8 cellular contexts compared by ENCODE assay signal in the genomic region with DNA sequence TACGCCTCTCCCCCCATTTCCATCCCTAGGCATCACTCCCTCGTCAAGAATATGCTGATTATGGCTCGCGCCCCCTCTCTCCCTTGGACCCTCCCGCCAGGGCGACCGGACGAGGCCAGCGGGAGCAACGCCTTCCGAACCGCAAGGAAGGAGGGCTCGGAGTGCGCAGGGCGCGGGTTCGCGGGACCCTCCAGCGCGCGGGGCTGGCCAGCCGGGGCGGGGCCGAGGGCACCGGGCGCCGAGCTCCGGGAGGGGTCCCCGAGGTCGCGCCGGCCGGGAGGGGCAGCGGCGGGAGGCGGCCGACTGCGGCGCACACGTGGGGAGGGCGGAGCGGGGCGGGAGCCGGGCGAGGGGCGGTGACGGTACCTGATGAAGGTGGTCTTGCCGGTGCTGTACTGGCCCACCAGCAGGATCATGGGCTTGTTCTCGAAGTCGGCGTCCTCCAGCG. TPM values are rescaled to one million over a fixed set of nuclear protein-coding genes. Genes with fewer than 3 reads are reported as not detected.
DNase-seq lines count a peak whose midpoint lies in the region; ATAC-seq, FAIRE-seq and TF ChIP-seq lines count a peak whose summit lies in the region.

No MANE protein-coding gene starts in this region.

- TF ChIP-seq POLR2A in K562 (conservative IDR thresholded peaks at IDR 0.05) = no peak

- BruUV-seq in K562 (replicated peaks; lab: Mats Ljungman, UMichigan) = no TSS peak

- H3K36me3 Mint-ChIP-seq in CD4-positive, alpha-beta memory T cell = peaks cover 0 to 12% of the 10 kb centered on the region in 2 donors

- FAIRE-seq in K562 (lab: Jason Lieb, UNC) (no peak), GM19239 (lab: Jason Lieb, UNC) (no peak)

- H3K4me2 ChIP-seq in K562 (ENCODE audit: insufficient read depth, low read length) = peak overlapping the region; percentile 96

- no peaks in the 10 kb centered on the region for H3K9me3 Mint-ChIP-seq in CD4-positive, alpha-beta memory T cell

- H3K4me3 Mint-ChIP-seq in CD4-positive, alpha-beta memory T cell = peak overlapping the region; percentile 92 to 97 (median 94)

- in situ Hi-C loops in K562 (cut with MboI) = no loop called here

- H4K20me1 ChIP-seq in K562 (replicated peaks; ENCODE audit: control insufficient read depth, insufficient read depth, low read length) = peaks cover 10% of the 10 kb centered on the region; the same call in 1 of the 2 replicates

- H3K4me3 ChIP-seq in CD4-positive, alpha-beta memory T cell (ENCODE audit: low read length in 2 of 2) = peak overlapping the region; percentile 73 to 79
- H3K4me3 ChIP-seq in K562 = peak overlapping the region; percentile 82

- 2% methylated on average over 33 of the region's 52 CpGs for WGBS in K562 (ENCODE audit: insufficient coverage, low coverage, missing lambda C conversion rate)

- H3K79me2 ChIP-seq in K562 (ENCODE audit: control insufficient read depth, insufficient read depth, low read length) = peaks cover 27% of the 10 kb centered on the region

- peak overlapping the region; percentile 68 to 93 for H3K9ac ChIP-seq in K562 (ENCODE audit: insufficient read depth in 1 of 2, low read depth in 2 of 2, low read length in 2 of 2)

- H3K4me1 ChIP-seq in CD4-positive, alpha-beta memory T cell (ENCODE audit: insufficient read depth, low read length) = peaks cover 56% of the 10 kb centered on the region
- peaks cover 17 to 26% of the 10 kb centered on the region in 2 experiments for H3K4me1 ChIP-seq in K562 (replicated peaks in 1 of 2; ENCODE audit: control insufficient read depth in 2 of 2, insufficient read depth in 2 of 2, low read length in 2 of 2)

- H3K27ac Mint-ChIP-seq in CD4-positive, alpha-beta memory T cell = peak overlapping the region; percentile 85 to 98 (median 97)

- peaks cover 32 to 58% (median 44%) of the 10 kb centered on the region in 4 donors for H3K4me1 Mint-ChIP-seq in CD4-positive, alpha-beta memory T cell

- no peak for DNase-seq in CD4-positive, alpha-beta memory T cell
- DNase-seq in K562 (ENCODE audit: extremely low read depth in 1 of 4, low spot score in 3 of 4) (peak in 3 of 4 experiments; percentile 56 to 77 (median 77)), substantia nigra (lab: John Stamatoyannopoulos, UW) (peak in 9 of 49 donors; percentile 24 to 72 (median 44)), GM19239 (ENCODE audit: insufficient read length, low spot score) (no peak), HuH-7 (ENCODE audit: low spot score) (no peak)

- H3K36me3 ChIP-seq in CD4-positive, alpha-beta memory T cell (ENCODE audit: insufficient read depth, low read length) = no peaks in the 10 kb centered on the region
- no peaks in the 10 kb centered on the region for H3K36me3 ChIP-seq in K562 (ENCODE audit: control insufficient read depth, insufficient read depth, low read length)

- ATAC-seq in GM19455 (IDR thresholded peaks at IDR 0.05; ENCODE audit: unreplicated experiment) (peak; percentile 19), HG03520 (IDR thresholded peaks at IDR 0.05; ENCODE audit: unreplicated experiment) (peak; percentile 6), K562 (peak; percentile 65)

- H3K27ac ChIP-seq in CD4-positive, alpha-beta memory T cell (ENCODE audit: low read depth, low read length) = peak overlapping the region; percentile 87
- H3K27ac ChIP-seq in K562 (ENCODE audit: extremely low read depth, low read depth, low read length) = peak overlapping the region; percentile 71
- peak overlapping the region; percentile 72 for H3K27ac ChIP-seq in layer of hippocampus (ENCODE audit: low read depth, low read length)
- H3K27ac ChIP-seq in substantia nigra (ENCODE audit: low read depth, low read length, poor library complexity, severe bottlenecking) = peak overlapping the region; percentile 78

- intact Hi-C loops in CD4-positive, alpha-beta memory T cell (cut with micrococcal nuclease) = loop anchor here (1.0 to 5.0 kb wide), 8 partner anchors 35 to 555 kb away; a partner anchor contains a TSS
- intact Hi-C loops in K562 (cut with micrococcal nuclease) = loop anchor here (5.0 kb wide), 1 partner anchor 480 kb away; a partner anchor contains a TSS

- TF ChIP-seq CTCF in K562 (IDR thresholded peaks at IDR 0.05 in 2 of 3, conservative IDR thresholded peaks at IDR 0.05 in 1 of 3; ENCODE audit: insufficient read depth in 2 of 3, low read depth in 1 of 3, low read length in 3 of 3) = no peak

- H3K9me3 ChIP-seq in CD4-positive, alpha-beta memory T cell (ENCODE audit: control insufficient read depth in 1 of 2, low read length in 2 of 2) = no peaks in the 10 kb centered on the region
- H3K9me3 ChIP-seq in K562 (replicated peaks; ENCODE audit: control insufficient read depth, insufficient read depth, low read depth, low read length) = no peaks in the 10 kb centered on the region

- no peak for TF ChIP-seq RAD21 in K562 (CRISPR knock-in tag; conservative IDR thresholded peaks at IDR 0.05 in 1 of 2, IDR thresholded peaks at IDR 0.05 in 1 of 2)

- TF ChIP-seq EP300 in K562 (IDR thresholded peaks at IDR 0.05; ENCODE audit: low read length) = no peak

- POLR2A ChIA-PET in CD4-positive, alpha-beta memory T cell (lab: Charles Lee; ENCODE audit: partially characterized antibody) = interaction anchor here (1.0 to 9.6 kb wide), 17 partner anchors 10 to 1664 kb away, joined by 3 to 245 read pairs (median 4); a partner anchor contains a TSS
- POLR2A ChIA-PET in K562 (lab: Yijun Ruan, JAX) = interaction anchor here (0.6 to 2.0 kb wide), 8 partner anchors 8 to 611 kb away, joined by 3 to 5 read pairs (median 4); no protein-coding TSS in a partner anchor

- no peaks in the 10 kb centered on the region for H3K27me3 ChIP-seq in CD4-positive, alpha-beta memory T cell (ENCODE audit: insufficient read depth, low read length)
- H3K27me3 ChIP-seq in K562 (ENCODE audit: control insufficient read depth in 2 of 2, insufficient read depth in 2 of 2, low read length in 2 of 2) = no peaks in the 10 kb centered on the region
- no peaks in the 10 kb centered on the region for H3K27me3 ChIP-seq in layer of hippocampus (ENCODE audit: control insufficient read depth, insufficient read depth, low read length)

- CTCF ChIA-PET in CD4-positive, alpha-beta memory T cell (lab: Charles Lee; ENCODE audit: partially characterized antibody) = interaction anchor here (1.0 to 5.9 kb wide), 7 partner anchors 10 to 161 kb away, joined by 3 to 71 read pairs (median 6); no protein-coding TSS in a partner anchor
- CTCF ChIA-PET in K562 (lab: Yijun Ruan, JAX; ENCODE audit: low intra/inter-chr PET ratio) = interaction anchor here (0.7 kb wide), 1 partner anchor 198 kb away, joined by 3 read pairs; a partner anchor contains a TSS

- peaks cover 2 to 5% of the 10 kb centered on the region in 2 donors for H3K27me3 Mint-ChIP-seq in CD4-positive, alpha-beta memory T cell

- peak overlapping the region; percentile 95 for H2AFZ ChIP-seq in K562 (ENCODE audit: low read depth, low read length)

- no peaks in the 10 kb centered on the region for H3K9me1 ChIP-seq in K562 (ENCODE audit: control insufficient read depth, insufficient read depth, low read length)

TF ChIP-seq in K562, 482 proteins besides CTCF, POLR2A, EP300 and RAD21 (continues in another document):
- TF ChIP-seq NR3C1 (CRISPR knock-in tag; IDR thresholded peaks at IDR 0.05) (no peak), ZBTB7A (IDR thresholded peaks at IDR 0.05; ENCODE audit: borderline replicate concordance, control insufficient read depth, low read depth, low read length) (peak; percentile 64; the same call in 1 of the 2 replicates), KHSRP (IDR thresholded peaks at IDR 0.05) (no peak), SAP30 (IDR thresholded peaks at IDR 0.05; ENCODE audit: borderline replicate concordance, insufficient read depth, low read depth, low read length, poor library complexity, severe bottlenecking) (peak; percentile 80)

RNA-seq across cellular contexts. Expression of a gene that starts 0.4 kb away (rescaled TPM):
- 10 to 100 TPM; 15.2 to 15.6 TPM for total RNA-seq in CD4-positive, alpha-beta memory T cell
- 10 to 100 TPM; 13.9 to 16.4 TPM for polyA plus RNA-seq in CD4-positive, alpha-beta memory T cell
- 11.8 and 17.2 TPM in 2 replicates for total RNA-seq in K562 (2011; cell fraction: chromatin; rRNA removed; ENCODE audit: low replicate concordance)
- 15.1 and 17.0 TPM in 2 replicates for total RNA-seq in K562 (2011; cell fraction: nucleolus; rRNA removed)
- 14.4 and 16.6 TPM in 2 replicates for total RNA-seq in K562 (2011; cell fraction: nucleoplasm; rRNA removed)
- 9.8 and 12.6 TPM in 2 replicates for total RNA-seq in K562 (2014; rRNA removed)
- total RNA-seq in K562 (2014; rRNA removed; fragmentation: Illumina TruSeq; extraction: Trizol) = 4.6 and 5.2 TPM in 2 replicates
- total RNA-seq in K562 (2015; rRNA removed; fragmentation: Illumina TruSeq; extraction: Trizol) = 5.6 and 5.7 TPM in 2 replicates
- total RNA-seq in K562 (2021) = 10.3 and 11.4 TPM in 2 replicates
- polyA plus RNA-seq in K562 (2011; rRNA removed) = 6.4 and 7.4 TPM in 2 replicates
- 7.3 and 10.8 TPM in 2 replicates for polyA plus RNA-seq in K562 (2011; cell fraction: cytosol; rRNA removed)
- polyA plus RNA-seq in K562 (2011; cell fraction: nucleus; rRNA removed) = 4.1 and 4.5 TPM in 2 replicates
- 5.5 and 7.3 TPM in 2 replicates for polyA plus RNA-seq in K562 (2012)
- 7.0 and 8.1 TPM in 2 replicates for polyA plus RNA-seq in K562 (2014; fragmentation: Illumina TruSeq; extraction: Trizol)
- under 1 TPM; 0.89 to 0.96 TPM for polyA plus RNA-seq in K562 (2014; fragmentation: Nextera tagmentation; extraction: Ambion mirVana)
- polyA plus RNA-seq in K562 (2014; rRNA removed) = 7.5 and 7.7 TPM in 2 replicates
- polyA minus RNA-seq in K562 (2011; rRNA and poly(A)+ RNA removed) = 9.2 and 10.3 TPM in 2 replicates
- polyA minus RNA-seq in K562 (2011; cell fraction: cytosol; rRNA and poly(A)+ RNA removed) = 8.6 and 9.6 TPM in 2 replicates
- 6.9 and 10.0 TPM in 2 replicates for polyA minus RNA-seq in K562 (2011; cell fraction: nucleus; rRNA and poly(A)+ RNA removed)

RNA-seq across cellular contexts. Expression of a gene that starts 48.9 kb away (rescaled TPM):
- total RNA-seq in CD4-positive, alpha-beta memory T cell = not detected
- not detected for polyA plus RNA-seq in CD4-positive, alpha-beta memory T cell
- 0.35 TPM in 1 of 2 replicates, not detected in the other for total RNA-seq in K562 (2011; cell fraction: chromatin; rRNA removed; ENCODE audit: low replicate concordance)
- 0.17 TPM in 1 of 2 replicates, not detected in the other for total RNA-seq in K562 (2011; cell fraction: nucleolus; rRNA removed)
- total RNA-seq in K562 (2011; cell fraction: nucleoplasm; rRNA removed) = not detected in 2 replicates
- not detected in 2 replicates for total RNA-seq in K562 (2014; rRNA removed)
- not detected in 2 replicates for total RNA-seq in K562 (2014; rRNA removed; fragmentation: Illumina TruSeq; extraction: Trizol)
- not detected in 2 replicates for total RNA-seq in K562 (2015; rRNA removed; fragmentation: Illumina TruSeq; extraction: Trizol)
- total RNA-seq in K562 (2021) = not detected in 2 replicates
- 0.03 TPM in 1 of 2 replicates, not detected in the other for polyA plus RNA-seq in K562 (2011; rRNA removed)
- 0.04 TPM in 1 of 2 replicates, not detected in the other for polyA plus RNA-seq in K562 (2011; cell fraction: cytosol; rRNA removed)
- polyA plus RNA-seq in K562 (2011; cell fraction: nucleus; rRNA removed) = 0.10 TPM in 1 of 2 replicates, not detected in the other
- polyA plus RNA-seq in K562 (2012) = not detected in 2 replicates
- polyA plus RNA-seq in K562 (2014; fragmentation: Illumina TruSeq; extraction: Trizol) = not detected in 2 replicates
- polyA plus RNA-seq in K562 (2014; fragmentation: Nextera tagmentation; extraction: Ambion mirVana) = not detected
- not detected in 2 replicates for polyA plus RNA-seq in K562 (2014; rRNA removed)
- polyA minus RNA-seq in K562 (2011; rRNA and poly(A)+ RNA removed) = not detected in 2 replicates
- not detected in 2 replicates for polyA minus RNA-seq in K562 (2011; cell fraction: cytosol; rRNA and poly(A)+ RNA removed)
- not detected in 2 replicates for polyA minus RNA-seq in K562 (2011; cell fraction: nucleus; rRNA and poly(A)+ RNA removed)

Comparison
In these comparisons a context has a peak if more than half of its experiments do, and no peak if none do; other contexts are left out.
1. DNase-seq: peak in K562 (3 of 4); none in CD4-positive, alpha-beta memory T cell (0 of 5), GM19239 (single experiment) and HuH-7 (single experiment).
2. ATAC-seq: peak in every context shown above with its lines; median percentile 65 in K562; 19 in GM19455; 6 in HG03520.
3. Peak in every context shown above with its lines, with median percentiles within 50 percentile points of each other: H3K27ac ChIP-seq.